29 cellular contexts compared by ENCODE assay signal in genomic region chr3:183769453-183769852, GRCh38. TPM values are rescaled to one million over a fixed set of nuclear protein-coding genes. Genes with fewer than 3 reads are reported as not detected.
"Had no signal": no experiment of that assay in that cellular context is flagged by ENCODE, and none has a peak within 500 bp of the region (broad histone marks: within the 10 kb centered on the region; RNA-seq: fewer than 3 reads in every experiment).

No MANE protein-coding gene starts in this region.

- H3K27ac ChIP-seq: ascending aorta, WERI-Rb-1 had no signal

- DNase-seq: activated CD4-positive, alpha-beta memory T cell treated with anti-CD3 and anti-CD28 coated beads for 36 hours; activated CD4-positive, alpha-beta T cell treated with anti-CD3 and anti-CD28 coated beads, Interleukin-2, amount 10 ng/mL, durations not matched to agents 24 days and 14 days; activated gamma-delta T cell; activated naive CD4-positive, alpha-beta T cell treated with Interleukin-2 at 50 U/mL for 16 hours; activated naive CD8-positive, alpha-beta T cell treated with anti-CD3 and anti-CD28 coated beads, Interleukin-2, amount 10 ng/mL, durations not matched to agents 7 days and 5 days; activated T-cell treated with anti-CD3 and anti-CD28 coated beads, Interleukin-2, amount 50 U/mL, for 1 hour; activated T-cell treated with anti-CD3 and anti-CD28 coated beads, Interleukin-2, amount 50 U/mL, for 72 hours; amygdala; caudate nucleus; cerebellar nuclear complex; MG63; NCI-H1092; NCI-H1436 treated with DMSO at 0.1 percent for 48 hours; NCI-H1694 treated with DMSO at 0.1 percent for 48 hours; NCI-H2029; NCI-H345; NCI-H526; NCI-H748 treated with DMSO at 0.1 percent for 48 hours; OCI-M1; Right ventricle myocardium superior; SW 1271; T-helper 1 cell; T-helper 2 cell; T-helper 9 cell; WERI-Rb-1 had no signal

- H3K9me3 Mint-ChIP-seq: activated CD4-positive, alpha-beta memory T cell treated with anti-CD3 and anti-CD28 coated beads for 36 hours; activated CD4-positive, alpha-beta T cell treated with anti-CD3 and anti-CD28 coated beads, Interleukin-2, amount 10 ng/mL, durations not matched to agents 24 days and 14 days; activated naive CD4-positive, alpha-beta T cell treated with anti-CD3 and anti-CD28 coated beads, Interleukin-2, amount 50 U/mL, for 24 hours; activated naive CD8-positive, alpha-beta T cell treated with anti-CD3 and anti-CD28 coated beads, Interleukin-2, amount 10 ng/mL, durations not matched to agents 7 days and 5 days; activated T-cell treated with anti-CD3 and anti-CD28 coated beads, Interleukin-2, amount 50 U/mL, for 72 hours; activated T-helper 2 cell treated with anti-CD3 and anti-CD28 coated beads, Interferon-gamma antibody, Interleukin-2, Interleukin-4, amounts not matched to agents 10 μg/mL and 5 μg/mL and 100 μg/mL, durations not matched to agents 14 hours and 24 hours and 36 hours had no signal

- H3K4me3 ChIP-seq: ascending aorta, K562, MG63 had no signal

- H3K27ac Mint-ChIP-seq: activated CD4-positive, alpha-beta memory T cell treated with anti-CD3 and anti-CD28 coated beads for 36 hours; activated CD4-positive, alpha-beta T cell treated with anti-CD3 and anti-CD28 coated beads, Interleukin-2, amount 10 ng/mL, durations not matched to agents 24 days and 14 days; activated naive CD8-positive, alpha-beta T cell treated with anti-CD3 and anti-CD28 coated beads, Interleukin-2, amount 10 ng/mL, durations not matched to agents 7 days and 5 days; activated T-cell treated with anti-CD3 and anti-CD28 coated beads, Interleukin-2, amount 50 U/mL, for 72 hours; activated T-helper 2 cell treated with anti-CD3 and anti-CD28 coated beads, Interferon-gamma antibody, Interleukin-2, Interleukin-4, amounts not matched to agents 10 μg/mL and 5 μg/mL and 100 μg/mL, durations not matched to agents 14 hours and 24 hours and 36 hours had no signal

- H3K4me3 Mint-ChIP-seq: activated CD4-positive, alpha-beta memory T cell treated with anti-CD3 and anti-CD28 coated beads for 36 hours; activated CD4-positive, alpha-beta T cell treated with anti-CD3 and anti-CD28 coated beads, Interleukin-2, amount 10 ng/mL, durations not matched to agents 24 days and 14 days; activated naive CD4-positive, alpha-beta T cell treated with anti-CD3 and anti-CD28 coated beads, Interleukin-2, amount 50 U/mL, for 24 hours; activated naive CD8-positive, alpha-beta T cell treated with anti-CD3 and anti-CD28 coated beads, Interleukin-2, amount 10 ng/mL, durations not matched to agents 7 days and 5 days; activated T-cell treated with anti-CD3 and anti-CD28 coated beads, Interleukin-2, amount 50 U/mL, for 72 hours had no signal

- H3K27me3 ChIP-seq: ascending aorta, MG63 had no signal

- H3K4me1 ChIP-seq: ascending aorta had no signal

- H3K27me3 Mint-ChIP-seq: activated CD4-positive, alpha-beta memory T cell treated with anti-CD3 and anti-CD28 coated beads for 36 hours; activated CD4-positive, alpha-beta T cell treated with anti-CD3 and anti-CD28 coated beads, Interleukin-2, amount 10 ng/mL, durations not matched to agents 24 days and 14 days; activated naive CD4-positive, alpha-beta T cell treated with anti-CD3 and anti-CD28 coated beads, Interleukin-2, amount 50 U/mL, for 24 hours; activated naive CD8-positive, alpha-beta T cell treated with anti-CD3 and anti-CD28 coated beads, Interleukin-2, amount 10 ng/mL, durations not matched to agents 7 days and 5 days had no signal

- H3K9me3 ChIP-seq: ascending aorta, MG63 had no signal

RNA-seq across cellular contexts. Expression of gene MAP6D1, which starts 55.9 kb away (rescaled TPM):
- total RNA-seq: ascending aorta had no signal
